Comparison of ENCODE assay signal across 18 cellular contexts in genomic region chr9:8962084-8962483, GRCh38.
DNase-seq lines count a peak whose midpoint lies in the region; ATAC-seq and TF ChIP-seq lines count a peak whose summit lies in the region.
"Had no signal": no experiment of that assay in that cellular context is flagged by ENCODE, and none has a peak within 500 bp of the region (broad histone marks: within the 10 kb centered on the region; RNA-seq: fewer than 3 reads in every experiment).

No MANE protein-coding gene starts in this region.

- H3K9ac ChIP-seq in Loucy (ENCODE audit: low read depth, low read length, poor library complexity, severe bottlenecking) (no peak overlapping the region), skeletal muscle tissue (ENCODE audit: low read depth in 1 of 3, low read length in 3 of 3) (no peak overlapping the region)
- H3K9ac ChIP-seq: KMS-11 had no signal

- H3K9me2 ChIP-seq in Loucy (replicated peaks; ENCODE audit: low read depth, low read length): no peaks in the 10 kb centered on the region

- peaks cover 0 to 18% (median 18%) of the 10 kb centered on the region in 3 donors for H3K9me3 Mint-ChIP-seq in T-cell
- H3K9me3 Mint-ChIP-seq: H9 had no signal

- no peaks in the 10 kb centered on the region for H3F3A ChIP-seq in Loucy (ENCODE audit: low read depth)

- H3K9me3 ChIP-seq in Loucy (ENCODE audit: insufficient read depth, low read depth, low read length) (no peaks in the 10 kb centered on the region), skeletal muscle tissue (ENCODE audit: control insufficient read depth in 3 of 3, low read length in 3 of 3) (no peaks in the 10 kb centered on the region)
- H3K9me3 ChIP-seq: A549, BE2C had no signal

- no peaks in the 10 kb centered on the region for H3K36me3 Mint-ChIP-seq in T-cell

- H3K27me3 Mint-ChIP-seq in T-cell: no peaks in the 10 kb centered on the region

- H3K36me3 ChIP-seq in Loucy (ENCODE audit: insufficient read depth, low read length) (no peaks in the 10 kb centered on the region), skeletal muscle tissue (ENCODE audit: control insufficient read depth in 3 of 3, insufficient read depth in 3 of 3, low read length in 3 of 3) (no peaks in the 10 kb centered on the region)
- H3K36me3 ChIP-seq: BE2C had no signal

- no peak overlapping the region for H3K27ac Mint-ChIP-seq in T-cell

- H3K27me3 ChIP-seq in Loucy (ENCODE audit: insufficient read depth, low read length, poor library complexity, severe bottlenecking) (no peaks in the 10 kb centered on the region), skeletal muscle tissue (ENCODE audit: control insufficient read depth in 3 of 3, insufficient read depth in 3 of 3, low read length in 3 of 3) (no peaks in the 10 kb centered on the region)
- H3K27me3 ChIP-seq: BE2C had no signal

- CTCF ChIA-PET in T-cell (lab: Charles Lee): no interaction called here

- peak overlapping the region; percentile 38 for H3K27ac ChIP-seq in skeletal muscle tissue (ENCODE audit: low read depth, low read length)
- H3K27ac ChIP-seq: A549, HL-60, KMS-11 had no signal

- H3K4me2 ChIP-seq in Loucy (ENCODE audit: low read depth, low read length, poor library complexity, severe bottlenecking): peak overlapping the region; percentile 9
- H3K4me2 ChIP-seq: A549, KMS-11 had no signal

- peaks cover 13% of the 10 kb centered on the region for H3K4me1 ChIP-seq in Loucy (ENCODE audit: insufficient read depth, low read length, poor library complexity, severe bottlenecking)
- peaks cover 0 to 7% (median 4%) of the 10 kb centered on the region in 3 donors for H3K4me1 ChIP-seq in skeletal muscle tissue (ENCODE audit: control insufficient read depth in 3 of 3, insufficient read depth in 3 of 3, low read length in 3 of 3)
- H3K4me1 ChIP-seq: A549, BE2C had no signal

- in situ Hi-C loops in ACHN (cut with HindIII; ENCODE audit: low pct_ligation_motif_present, low pct_unique_long_range_greater_than_20kb, low sequenced_read_pairs): no loop called here

- H2AFZ ChIP-seq in Loucy (ENCODE audit: low read length): no peak overlapping the region; the same call in 1 of the 2 replicates

- H3K4me3 Mint-ChIP-seq in T-cell: no peak overlapping the region
- H3K4me3 Mint-ChIP-seq: H9 had no signal

- TF ChIP-seq CTCF in Loucy (conservative IDR thresholded peaks at IDR 0.05; ENCODE audit: low read length) (no peak), fibroblast of mammary gland (conservative IDR thresholded peaks at IDR 0.05; ENCODE audit: control insufficient read depth, insufficient read depth, low read depth, low read length) (no peak)

- H3K4me3 ChIP-seq in Loucy (ENCODE audit: low read length, poor library complexity, severe bottlenecking): no peak overlapping the region
- H3K4me3 ChIP-seq in fibroblast of mammary gland (ENCODE audit: control insufficient read depth, low read depth, low read length): no peak overlapping the region
- no peak overlapping the region for H3K4me3 ChIP-seq in skeletal muscle tissue (ENCODE audit: low read length in 3 of 3)
- H3K4me3 ChIP-seq: A549 had no signal

- DNase-seq in fibroblast of mammary gland (ENCODE audit: low read depth): peak; percentile 29
- DNase-seq in T-cell: no peak
- no peak for DNase-seq in HPDE6-E6E7 (ENCODE audit: extremely low spot score)
- no peak for DNase-seq in ACHN
- DNase-seq: BE2C, DMS53, GDM1, H9, IMR-90, MV-4-11, NCI-H2081, NCI-H82 had no signal

- no peaks in the 10 kb centered on the region for H3K4me1 Mint-ChIP-seq in T-cell

- no peaks in the 10 kb centered on the region for H3K79me2 ChIP-seq in Loucy (ENCODE audit: insufficient read depth, low read length)

- POLR2A ChIA-PET in T-cell (lab: Charles Lee): no interaction called here

- no peaks in the 10 kb centered on the region for H4K20me1 ChIP-seq in Loucy (ENCODE audit: insufficient read depth, low read length, poor library complexity, severe bottlenecking)

- ATAC-seq in GM19463 (IDR thresholded peaks at IDR 0.05; ENCODE audit: unreplicated experiment) (peak; percentile 59), T-cell (replicated peaks in 1 of 4) (no peak)
- ATAC-seq: A549 had no signal
